ENCODE assay signal across 8 cellular contexts in genomic region chr11:60985991-60986915, GRCh38. TPM values are rescaled to one million over a fixed set of nuclear protein-coding genes. Genes with fewer than 3 reads are reported as not detected.
DNase-seq lines count a peak whose midpoint lies in the region; ATAC-seq lines count a peak whose summit lies in the region.

No MANE protein-coding gene starts in this region.

- no peak overlapping the region for H2BK120ac ChIP-seq in mesendoderm (ENCODE audit: low read depth, low read length)

- no peaks in the 10 kb centered on the region for H3K79me2 ChIP-seq in mesendoderm (ENCODE audit: control insufficient read depth, insufficient read depth, low read length)

- CTCF ChIA-PET in activated CD8-positive, alpha-beta T cell treated with anti-CD3 and anti-CD28 coated beads, Interleukin-2, amount 10 ng/mL, durations not matched to agents 7 days and 5 days (lab: Charles Lee), result interaction anchor here (0.9 to 2.4 kb wide), 10 partner anchors 7 to 125 kb away, joined by 3 to 9 read pairs (median 4); no protein-coding TSS in a partner anchor

- no peak overlapping the region for H3K23ac ChIP-seq in mesendoderm (ENCODE audit: low read length)

- H3K27me3 ChIP-seq in esophagus (ENCODE audit: control insufficient read depth in 1 of 2, insufficient read depth in 2 of 2, low read length in 2 of 2), result no peaks in the 10 kb centered on the region
- no peaks in the 10 kb centered on the region for H3K27me3 ChIP-seq in mesendoderm (ENCODE audit: insufficient read depth, low read length, poor library complexity)

- H3K27ac ChIP-seq in esophagus (ENCODE audit: low read depth in 2 of 2, low read length in 1 of 2), result peak overlapping the region; percentile 33 to 47
- H3K27ac ChIP-seq in mesendoderm (ENCODE audit: low read depth, low read length), result no peak overlapping the region

- H2BK5ac ChIP-seq in mesendoderm (ENCODE audit: low read length), result no peak overlapping the region

- no peaks in the 10 kb centered on the region for H3K79me1 ChIP-seq in mesendoderm (ENCODE audit: low read length)

- no peaks in the 10 kb centered on the region for H3K4me1 ChIP-seq in esophagus (ENCODE audit: control insufficient read depth in 2 of 2, insufficient read depth in 2 of 2, low read length in 1 of 2)
- H3K4me1 ChIP-seq in mesendoderm (ENCODE audit: control insufficient read depth, low read depth, low read length), result no peaks in the 10 kb centered on the region

- H2AK5ac ChIP-seq in mesendoderm (ENCODE audit: low read length), result no peak overlapping the region

- peak; percentile 84 for ATAC-seq in activated CD8-positive, alpha-beta T cell treated with anti-CD3 and anti-CD28 coated beads, Interleukin-2, amount 10 ng/mL, durations not matched to agents 7 days and 5 days
- ATAC-seq in HG03565 (IDR thresholded peaks at IDR 0.05; ENCODE audit: unreplicated experiment), result no peak

- no peak overlapping the region for H4K8ac ChIP-seq in mesendoderm (ENCODE audit: low read depth, low read length)

- DNase-seq in LoVo (ENCODE audit: low spot score), result peak; percentile 42
- DNase-seq in activated CD8-positive, alpha-beta T cell treated with anti-CD3 and anti-CD28 coated beads, Interleukin-2, amount 10 ng/mL, durations not matched to agents 7 days and 5 days, result peak; percentile 92
- DNase-seq in stimulated activated CD8-positive, alpha-beta memory T cell treated with anti-CD3 and anti-CD28 coated beads, Interleukin-2, amount 100 ng/mL, for 48 hours (ENCODE audit: low read depth in 2 of 2), result peak; percentile 76 to 81
- no peak for DNase-seq in mesendoderm
- no peak for DNase-seq in hippocampal formation (lab: John Stamatoyannopoulos, UW)
- DNase-seq in NCI-H2171 treated with DMSO at 0.1 percent for 48 hours (lab: John Stamatoyannopoulos, UW), result no peak

- H3K36me3 Mint-ChIP-seq in activated CD8-positive, alpha-beta T cell treated with anti-CD3 and anti-CD28 coated beads, Interleukin-2, amount 10 ng/mL, durations not matched to agents 7 days and 5 days (ENCODE audit: low read depth), result peaks cover 80% of the 10 kb centered on the region

- H4K5ac ChIP-seq in mesendoderm (ENCODE audit: low read length), result no peak overlapping the region

- peaks cover 90% of the 10 kb centered on the region for H3K4me1 Mint-ChIP-seq in activated CD8-positive, alpha-beta T cell treated with anti-CD3 and anti-CD28 coated beads, Interleukin-2, amount 10 ng/mL, durations not matched to agents 7 days and 5 days (ENCODE audit: low read depth)

- no peak overlapping the region for H3K4me2 ChIP-seq in mesendoderm (ENCODE audit: low read length)

- H3K27ac Mint-ChIP-seq in activated CD8-positive, alpha-beta T cell treated with anti-CD3 and anti-CD28 coated beads, Interleukin-2, amount 10 ng/mL, durations not matched to agents 7 days and 5 days, result peak overlapping the region; percentile 92

- H3K27me3 Mint-ChIP-seq in activated CD8-positive, alpha-beta T cell treated with anti-CD3 and anti-CD28 coated beads, Interleukin-2, amount 10 ng/mL, durations not matched to agents 7 days and 5 days (ENCODE audit: low read depth), result no peaks in the 10 kb centered on the region

- H3K4me3 Mint-ChIP-seq in activated CD8-positive, alpha-beta T cell treated with anti-CD3 and anti-CD28 coated beads, Interleukin-2, amount 10 ng/mL, durations not matched to agents 7 days and 5 days, result peak overlapping the region; percentile 73

- no peak overlapping the region for H2BK15ac ChIP-seq in mesendoderm (replicated peaks; ENCODE audit: low read depth)

- H3K9me3 ChIP-seq in esophagus (ENCODE audit: control insufficient read depth in 2 of 2, insufficient read depth in 1 of 2, low read depth in 1 of 2, low read length in 1 of 2), result no peaks in the 10 kb centered on the region

- no peak overlapping the region for H3K4me3 ChIP-seq in esophagus (ENCODE audit: low read depth in 1 of 2, low read length in 2 of 2)
- no peak overlapping the region for H3K4me3 ChIP-seq in mesendoderm (ENCODE audit: low read length)

- 59% methylated on average over 17 of the region's 17 CpGs for WGBS in esophagus, 2 donors
- WGBS in mesendoderm (ENCODE audit: extremely low coverage, insufficient coverage, low lambda C conversion rate), result no CpG with 5 or more reads among the region's 17 CpGs

- no peaks in the 10 kb centered on the region for H3K9me3 Mint-ChIP-seq in activated CD8-positive, alpha-beta T cell treated with anti-CD3 and anti-CD28 coated beads, Interleukin-2, amount 10 ng/mL, durations not matched to agents 7 days and 5 days (ENCODE audit: insufficient read depth)

- no peak overlapping the region for H3K56ac ChIP-seq in mesendoderm (ENCODE audit: low read length)

- H3K4ac ChIP-seq in mesendoderm (ENCODE audit: low read depth, low read length), result no peak overlapping the region

- H3K18ac ChIP-seq in mesendoderm (ENCODE audit: low read length), result no peak overlapping the region

- H3K36me3 ChIP-seq in esophagus (ENCODE audit: control insufficient read depth in 2 of 2, insufficient read depth in 2 of 2, low read length in 1 of 2), result no peaks in the 10 kb centered on the region
- H3K36me3 ChIP-seq in mesendoderm (ENCODE audit: control insufficient read depth, insufficient read depth, low read length), result no peaks in the 10 kb centered on the region

- POLR2A ChIA-PET in activated CD8-positive, alpha-beta T cell treated with anti-CD3 and anti-CD28 coated beads, Interleukin-2, amount 10 ng/mL, durations not matched to agents 7 days and 5 days (lab: Charles Lee), result interaction anchor here (0.6 to 1.7 kb wide), 17 partner anchors 7 to 149 kb away, joined by 3 to 7 read pairs (median 3); no protein-coding TSS in a partner anchor

- H3K9ac ChIP-seq in mesendoderm (ENCODE audit: low read length), result no peak overlapping the region

RNA-seq across cellular contexts. Expression of gene CD6, which starts 14.8 kb away (rescaled TPM):
- total RNA-seq in activated CD8-positive, alpha-beta T cell treated with anti-CD3 and anti-CD28 coated beads, Interleukin-2, amount 10 ng/mL, durations not matched to agents 7 days and 5 days, result 100 to 1,000 TPM; 214 to 222 TPM
- 1 to 10 TPM; 1.3 to 1.4 TPM for polyA plus RNA-seq in esophagus
- polyA plus RNA-seq in mesendoderm (2013, experiment 1 of 2), result 0.07 TPM
- polyA plus RNA-seq in mesendoderm (2013, experiment 2 of 2), result 0.03 TPM

RNA-seq across cellular contexts. Expression of gene SLC15A3, which starts 34.3 kb away (rescaled TPM):
- total RNA-seq in activated CD8-positive, alpha-beta T cell treated with anti-CD3 and anti-CD28 coated beads, Interleukin-2, amount 10 ng/mL, durations not matched to agents 7 days and 5 days, result 1 to 10 TPM; 2.0 to 2.2 TPM
- polyA plus RNA-seq in esophagus, result 1 to 10 TPM; 6.5 to 9.7 TPM
- polyA plus RNA-seq in mesendoderm (2013, experiment 1 of 2), result 14.1 TPM
- polyA plus RNA-seq in mesendoderm (2013, experiment 2 of 2), result 12.4 TPM

Comparison
In these comparisons a context has a peak if more than half of its experiments do, and no peak if none do; other contexts are left out.
1. DNase-seq: peak in LoVo (single experiment), activated CD8-positive, alpha-beta T cell treated with anti-CD3 and anti-CD28 coated beads, Interleukin-2, amount 10 ng/mL, durations not matched to agents 7 days and 5 days (single experiment) and stimulated activated CD8-positive, alpha-beta memory T cell treated with anti-CD3 and anti-CD28 coated beads, Interleukin-2, amount 100 ng/mL, for 48 hours (2 of 2); none in mesendoderm (single experiment), hippocampal formation (0 of 2) and NCI-H2171 treated with DMSO at 0.1 percent for 48 hours (single experiment).